Comparison of ENCODE assay signal across 1 cellular context in genomic region chr2:42340938-42341636, GRCh38.
TF ChIP-seq lines count a peak whose summit lies in the region.

No MANE protein-coding gene starts in this region.

TF ChIP-seq in IMR-90, 13 proteins besides CTCF, POLR2A, EP300 and RAD21:
- TF ChIP-seq USF2 (IDR thresholded peaks at IDR 0.05; ENCODE audit: low read depth, low read length) = no peak
- no peak for TF ChIP-seq NFE2L2 (IDR thresholded peaks at IDR 0.05; ENCODE audit: low read depth, low read length)
- TF ChIP-seq MAFK (IDR thresholded peaks at IDR 0.05; ENCODE audit: low read depth, low read length) = no peak
- TF ChIP-seq CHD1 (IDR thresholded peaks at IDR 0.05; ENCODE audit: low read depth, low read length) = no peak
- no peak for TF ChIP-seq CEBPB (IDR thresholded peaks at IDR 0.05; ENCODE audit: low read depth, low read length)
